1 cellular context compared by ENCODE assay signal in genomic region chr12:210277-211141, GRCh38.
TF ChIP-seq lines count a peak whose summit lies in the region.

No MANE protein-coding gene starts in this region.

TF ChIP-seq in HepG2, 621 proteins besides CTCF, POLR2A, EP300 and RAD21 (continued from another document and continues in another):
- TF ChIP-seq GMEB1 (CRISPR knock-in tag; IDR thresholded peaks at IDR 0.05; ENCODE audit: borderline replicate concordance): peak; percentile 36; the same call in 1 of the 2 replicates
- no peak for TF ChIP-seq ZBTB14 (CRISPR knock-in tag; IDR thresholded peaks at IDR 0.05)
- peak; percentile 90; the same call in 1 of the 2 replicates for TF ChIP-seq ZHX1 (CRISPR knock-in tag; IDR thresholded peaks at IDR 0.05; ENCODE audit: low read depth)
- peak; percentile 60; the same call in 1 of the 2 replicates for TF ChIP-seq ZNF652 (CRISPR knock-in tag; IDR thresholded peaks at IDR 0.05; ENCODE audit: borderline replicate concordance, low read depth)
- no peak for TF ChIP-seq ZNF7 (CRISPR knock-in tag; IDR thresholded peaks at IDR 0.05)
- TF ChIP-seq KDM1A (CRISPR knock-in tag; IDR thresholded peaks at IDR 0.05): peak; percentile 94
- TF ChIP-seq MYC (CRISPR knock-in tag; IDR thresholded peaks at IDR 0.05; ENCODE audit: borderline replicate concordance): peak; percentile 96
- TF ChIP-seq HIVEP1 (CRISPR knock-in tag; IDR thresholded peaks at IDR 0.05): peak; percentile 93
- peak; percentile 80; the same call in 1 of the 2 replicates for TF ChIP-seq ZNF124 (CRISPR knock-in tag; IDR thresholded peaks at IDR 0.05)
- TF ChIP-seq ZFY (CRISPR knock-in tag; IDR thresholded peaks at IDR 0.05): peak; percentile 33; the same call in 1 of the 2 replicates
- TF ChIP-seq FOSL2 (CRISPR knock-in tag; IDR thresholded peaks at IDR 0.05): peak; percentile 92
- no peak for TF ChIP-seq ZNF713 (CRISPR knock-in tag; IDR thresholded peaks at IDR 0.05)
- no peak for TF ChIP-seq RFX3 (CRISPR knock-in tag; IDR thresholded peaks at IDR 0.05)
- TF ChIP-seq KLF6 (CRISPR knock-in tag; IDR thresholded peaks at IDR 0.05): peak; percentile 88
- TF ChIP-seq SRSF9 (IDR thresholded peaks at IDR 0.05; ENCODE audit: borderline replicate concordance, insufficient read depth, low read depth, low read length, poor library complexity, severe bottlenecking): no peak
- TF ChIP-seq NR2F1 (CRISPR knock-in tag; IDR thresholded peaks at IDR 0.05): peak; percentile 100
- 0 out of 2 replicates have a peak, but pooled peaks have one; percentile 28 for TF ChIP-seq ZNF800 (CRISPR knock-in tag; IDR thresholded peaks at IDR 0.05)
- TF ChIP-seq ZNF556 (CRISPR knock-in tag; IDR thresholded peaks at IDR 0.05; ENCODE audit: borderline replicate concordance): peak; percentile 98
- TF ChIP-seq YEATS4 (CRISPR knock-in tag; IDR thresholded peaks at IDR 0.05; ENCODE audit: borderline replicate concordance): peak; percentile 66; the same call in 1 of the 2 replicates
- 0 out of 2 replicates have a peak, but pooled peaks have one; percentile 64 for TF ChIP-seq PAWR (CRISPR knock-in tag; IDR thresholded peaks at IDR 0.05; ENCODE audit: borderline replicate concordance)
- peak; percentile 80 for TF ChIP-seq KAT2B (IDR thresholded peaks at IDR 0.05; ENCODE audit: borderline replicate concordance, low read depth, low read length)
- no peak for TF ChIP-seq ZBTB1 (CRISPR knock-in tag; IDR thresholded peaks at IDR 0.05; ENCODE audit: borderline replicate concordance)
- no peak; the same call in 1 of the 2 replicates for TF ChIP-seq ETV6 (CRISPR knock-in tag; conservative IDR thresholded peaks at IDR 0.05)
- peak; percentile 79; the same call in 1 of the 2 replicates for TF ChIP-seq ZNF253 (CRISPR knock-in tag; IDR thresholded peaks at IDR 0.05; ENCODE audit: borderline replicate concordance)
- peak; percentile 91 for TF ChIP-seq NR0B2 (CRISPR knock-in tag; IDR thresholded peaks at IDR 0.05)
- TF ChIP-seq MAF1 (CRISPR knock-in tag; IDR thresholded peaks at IDR 0.05; ENCODE audit: borderline replicate concordance): 0 out of 2 replicates have a peak, but pooled peaks have one; percentile 72
- no peak for TF ChIP-seq NFAT5 (CRISPR knock-in tag; IDR thresholded peaks at IDR 0.05)
- no peak; the same call in 1 of the 2 replicates for TF ChIP-seq STAG1 (CRISPR knock-in tag; IDR thresholded peaks at IDR 0.05)
- peak; percentile 88; the same call in 1 of the 2 replicates for TF ChIP-seq KLF15 (CRISPR knock-in tag; IDR thresholded peaks at IDR 0.05; ENCODE audit: borderline replicate concordance)
- no peak for TF ChIP-seq DR1 (CRISPR knock-in tag; IDR thresholded peaks at IDR 0.05)
- TF ChIP-seq SRSF4 (IDR thresholded peaks at IDR 0.05; ENCODE audit: low read depth, low read length, poor library complexity, severe bottlenecking): no peak
- peak; percentile 98 for TF ChIP-seq RCOR2 (CRISPR knock-in tag; IDR thresholded peaks at IDR 0.05)
- no peak for TF ChIP-seq PHF20 (CRISPR knock-in tag; IDR thresholded peaks at IDR 0.05)
- TF ChIP-seq THAP8 (CRISPR knock-in tag; IDR thresholded peaks at IDR 0.05; ENCODE audit: borderline replicate concordance): no peak
- TF ChIP-seq RARA (CRISPR knock-in tag; IDR thresholded peaks at IDR 0.05): peak; percentile 100
- TF ChIP-seq ZNF782 (CRISPR knock-in tag; IDR thresholded peaks at IDR 0.05; ENCODE audit: borderline replicate concordance): peak; percentile 85; the same call in 1 of the 2 replicates
- peak in 1 of 2 experiments; percentile 79; a peak in 1 of 4 replicates for TF ChIP-seq REST (IDR thresholded peaks at IDR 0.05; ENCODE audit: borderline replicate concordance in 1 of 2, low read depth in 1 of 2, low read length in 2 of 2)
- TF ChIP-seq ZNF343 (CRISPR knock-in tag; IDR thresholded peaks at IDR 0.05): peak; percentile 73; the same call in 1 of the 2 replicates
- TF ChIP-seq SP4 (CRISPR knock-in tag; IDR thresholded peaks at IDR 0.05): peak; percentile 85
- no peak for TF ChIP-seq ZFP62 (CRISPR knock-in tag; IDR thresholded peaks at IDR 0.05)
- TF ChIP-seq ESRRA (CRISPR knock-in tag; IDR thresholded peaks at IDR 0.05; ENCODE audit: low read depth): peak; percentile 97
- peak; percentile 88 for TF ChIP-seq SOX13 (IDR thresholded peaks at IDR 0.05)
- TF ChIP-seq SOX13 (CRISPR knock-in tag; conservative IDR thresholded peaks at IDR 0.05 in 1 of 2, IDR thresholded peaks at IDR 0.05 in 1 of 2): peak in 1 of 2 experiments; percentile 98; a peak in 2 of 4 replicates
- no peak for TF ChIP-seq ZNF530 (CRISPR knock-in tag; IDR thresholded peaks at IDR 0.05; ENCODE audit: low read depth)
- peak; percentile 99 for TF ChIP-seq FOXJ3 (CRISPR knock-in tag; IDR thresholded peaks at IDR 0.05; ENCODE audit: borderline replicate concordance)
- TF ChIP-seq CHD4 (IDR thresholded peaks at IDR 0.05; ENCODE audit: borderline replicate concordance, low read length): no peak
- TF ChIP-seq FOXA1 (IDR thresholded peaks at IDR 0.05): peak; percentile 83
- peak; percentile 100 for TF ChIP-seq FOXA1 (CRISPR knock-in tag; IDR thresholded peaks at IDR 0.05)
